21 cellular contexts compared by ENCODE assay signal in the genomic region with DNA sequence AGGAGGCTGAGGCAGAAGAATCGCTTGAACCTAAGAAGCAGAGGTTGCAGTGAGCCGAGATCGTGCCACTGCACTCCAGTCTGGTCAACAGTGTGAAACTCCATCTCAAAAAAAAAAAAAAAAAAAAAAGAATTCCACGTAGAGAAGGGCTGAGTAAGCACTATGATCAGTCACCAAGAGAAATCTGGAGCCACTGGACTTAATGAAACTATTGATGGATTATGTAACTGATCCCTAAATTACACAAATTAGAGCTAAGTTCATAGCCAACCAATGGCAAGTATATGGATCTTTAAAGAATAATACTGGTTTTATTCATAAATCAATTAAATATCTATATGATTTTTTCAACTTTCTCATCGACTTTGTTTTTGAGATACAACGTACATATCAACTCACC.
"Had no signal": no experiment of that assay in that cellular context is flagged by ENCODE, and none has a peak within 500 bp of the region (broad histone marks: within the 10 kb centered on the region; RNA-seq: fewer than 3 reads in every experiment).

No MANE protein-coding gene starts in this region.

- H3K9me3 ChIP-seq: SK-N-SH had no signal

- H3K4me3 Mint-ChIP-seq: IgD-negative memory B cell had no signal

- DNase-seq: Kasumi-1, MM.1S, NCI-H1092 treated with DMSO at 0.1 percent for 48 hours, NCI-H1436, NCI-H187, NCI-H2029, NCI-H2081 treated with DMSO at 0.1 percent for 48 hours, NCI-H2171, NCI-H226, NCI-H446, NCI-H510A, NCI-H524 treated with DMSO at 0.1 percent for 48 hours, NCI-H69, NCI-H774, SHP77, SK-N-SH had no signal

- ATAC-seq: HepG2, K562 had no signal

- H3K27ac ChIP-seq: KMS-11, RWPE1 had no signal

- H3K4me3 ChIP-seq: K562 had no signal

- H3K27ac Mint-ChIP-seq: IgD-negative memory B cell had no signal

- H3K4me1 Mint-ChIP-seq: IgD-negative memory B cell had no signal

- H3K36me3 Mint-ChIP-seq: IgD-negative memory B cell had no signal
